In genomic region chr10:79137404-79137803, GRCh38 we compare ENCODE assay signal across 8 cellular contexts.
A peak's percentile ranks its signal among the peaks of the same experiment; 100 is the strongest.
DNase-seq lines count a peak whose midpoint lies in the region; ATAC-seq and TF ChIP-seq lines count a peak whose summit lies in the region.

No MANE protein-coding gene starts in this region.

- 0 out of 2 replicates have a peak, but pooled peaks cover 2% of the 10 kb centered on the region for H3F3A ChIP-seq in DOHH2 (ENCODE audit: control insufficient read depth, insufficient read depth)

- no peaks in the 10 kb centered on the region for H3K27me3 ChIP-seq in DOHH2 (ENCODE audit: control insufficient read depth, low read length)

- H3K27ac ChIP-seq in DOHH2 (ENCODE audit: low read depth, low read length), result no peak overlapping the region

- H3K27me3 Mint-ChIP-seq in activated T-helper 1 cell treated with anti-CD3 and anti-CD28 coated beads, Interleukin-12 subunit alpha, Interleukin-12 subunit beta, Interleukin-2, Interleukin-4 antibody, amounts not matched to agents 30 ng/mL and 10 ng/mL and 1 ng/mL, durations not matched to agents 14 hours and 24 hours and 36 hours (ENCODE audit: insufficient read depth), result no peaks in the 10 kb centered on the region
- H3K27me3 Mint-ChIP-seq in natural killer cell treated with Interleukin-12 subunit alpha and Interleukin-12 subunit beta and Interleukin-15 and Interleukin-18, amount 100 ng/mL, for 72 hours, result no peaks in the 10 kb centered on the region

- in situ Hi-C loops in G401 (cut with HindIII; ENCODE audit: low sequenced_read_pairs), result no loop called here

- peak overlapping the region; percentile 24 for H3K4me3 ChIP-seq in DOHH2 (ENCODE audit: low read length)

- CTCF ChIA-PET in HEK293T (lab: Yijun Ruan, JAX), result no interaction called here

- no peaks in the 10 kb centered on the region for H3K9me3 Mint-ChIP-seq in activated T-helper 1 cell treated with anti-CD3 and anti-CD28 coated beads, Interleukin-12 subunit alpha, Interleukin-12 subunit beta, Interleukin-2, Interleukin-4 antibody, amounts not matched to agents 30 ng/mL and 10 ng/mL and 1 ng/mL, durations not matched to agents 14 hours and 24 hours and 36 hours
- H3K9me3 Mint-ChIP-seq in natural killer cell treated with Interleukin-12 subunit alpha and Interleukin-12 subunit beta and Interleukin-15 and Interleukin-18, amount 100 ng/mL, for 72 hours, result no peaks in the 10 kb centered on the region

- H3K27ac Mint-ChIP-seq in activated T-helper 1 cell treated with anti-CD3 and anti-CD28 coated beads, Interleukin-12 subunit alpha, Interleukin-12 subunit beta, Interleukin-2, Interleukin-4 antibody, amounts not matched to agents 30 ng/mL and 10 ng/mL and 1 ng/mL, durations not matched to agents 14 hours and 24 hours and 36 hours, result peak overlapping the region; percentile 76
- H3K27ac Mint-ChIP-seq in natural killer cell treated with Interleukin-12 subunit alpha and Interleukin-12 subunit beta and Interleukin-15 and Interleukin-18, amount 100 ng/mL, for 72 hours, result peak overlapping the region; percentile 86 to 89

- TF ChIP-seq CTCF in DOHH2 (IDR thresholded peaks at IDR 0.05; ENCODE audit: low read depth, low read length, poor library complexity, severe bottlenecking), result no peak

- peaks cover 37% of the 10 kb centered on the region for H3K4me1 Mint-ChIP-seq in activated T-helper 1 cell treated with anti-CD3 and anti-CD28 coated beads, Interleukin-12 subunit alpha, Interleukin-12 subunit beta, Interleukin-2, Interleukin-4 antibody, amounts not matched to agents 30 ng/mL and 10 ng/mL and 1 ng/mL, durations not matched to agents 14 hours and 24 hours and 36 hours (ENCODE audit: low read depth)
- peaks cover 42 to 45% of the 10 kb centered on the region in 2 donors for H3K4me1 Mint-ChIP-seq in natural killer cell treated with Interleukin-12 subunit alpha and Interleukin-12 subunit beta and Interleukin-15 and Interleukin-18, amount 100 ng/mL, for 72 hours (ENCODE audit: low read depth in 2 of 2)

- POLR2A ChIA-PET in HEK293T (lab: Yijun Ruan, JAX), result no interaction called here

- H3K36me3 ChIP-seq in DOHH2 (ENCODE audit: control insufficient read depth, low read length), result no peaks in the 10 kb centered on the region

- intact Hi-C loops in activated T-helper 1 cell treated with anti-CD3 and anti-CD28 coated beads, Interleukin-12 subunit alpha, Interleukin-12 subunit beta, Interleukin-2, Interleukin-4 antibody, amounts not matched to agents 30 ng/mL and 10 ng/mL and 1 ng/mL, durations not matched to agents 14 hours and 24 hours and 36 hours (cut with micrococcal nuclease), result loop anchor here (2.0 to 5.0 kb wide), 2 partner anchors 70 to 835 kb away; partner anchors contain the start of gene ZMIZ1

- peaks cover 2% of the 10 kb centered on the region for H3K36me3 Mint-ChIP-seq in activated T-helper 1 cell treated with anti-CD3 and anti-CD28 coated beads, Interleukin-12 subunit alpha, Interleukin-12 subunit beta, Interleukin-2, Interleukin-4 antibody, amounts not matched to agents 30 ng/mL and 10 ng/mL and 1 ng/mL, durations not matched to agents 14 hours and 24 hours and 36 hours (ENCODE audit: low read depth)
- H3K36me3 Mint-ChIP-seq in natural killer cell treated with Interleukin-12 subunit alpha and Interleukin-12 subunit beta and Interleukin-15 and Interleukin-18, amount 100 ng/mL, for 72 hours, result no peaks in the 10 kb centered on the region

- ATAC-seq in HG02588 (IDR thresholded peaks at IDR 0.05; ENCODE audit: unreplicated experiment) (peak; percentile 22), GM18870 (IDR thresholded peaks at IDR 0.05; ENCODE audit: unreplicated experiment) (no peak)
- peak; percentile 5 to 7 for ATAC-seq in natural killer cell treated with Interleukin-12 subunit alpha and Interleukin-12 subunit beta and Interleukin-15 and Interleukin-18, amount 100 ng/mL, for 72 hours

- no peak overlapping the region for H3K4me3 Mint-ChIP-seq in activated T-helper 1 cell treated with anti-CD3 and anti-CD28 coated beads, Interleukin-12 subunit alpha, Interleukin-12 subunit beta, Interleukin-2, Interleukin-4 antibody, amounts not matched to agents 30 ng/mL and 10 ng/mL and 1 ng/mL, durations not matched to agents 14 hours and 24 hours and 36 hours
- peak overlapping the region; percentile 72 for H3K4me3 Mint-ChIP-seq in natural killer cell treated with Interleukin-12 subunit alpha and Interleukin-12 subunit beta and Interleukin-15 and Interleukin-18, amount 100 ng/mL, for 72 hours

- peaks cover 46% of the 10 kb centered on the region for H3K4me1 ChIP-seq in DOHH2 (ENCODE audit: control insufficient read depth, low read length)

- H3K79me2 ChIP-seq in DOHH2 (ENCODE audit: control insufficient read depth, low read length), result no peaks in the 10 kb centered on the region

- H3K9me3 ChIP-seq in DOHH2 (ENCODE audit: control insufficient read depth, insufficient read depth, low read length), result no peaks in the 10 kb centered on the region

- no peaks in the 10 kb centered on the region for H3K9me2 ChIP-seq in DOHH2 (replicated peaks; ENCODE audit: control insufficient read depth, low read length)

- H3K4me2 ChIP-seq in DOHH2 (ENCODE audit: low read length), result peak overlapping the region; percentile 46

- no peak for DNase-seq in activated T-helper 1 cell treated with anti-CD3 and anti-CD28 coated beads, Interleukin-12 subunit alpha, Interleukin-12 subunit beta, Interleukin-2, Interleukin-4 antibody, amounts not matched to agents 30 ng/mL and 10 ng/mL and 1 ng/mL, durations not matched to agents 14 hours and 24 hours and 36 hours (ENCODE audit: low spot score)
- no peak for DNase-seq in natural killer cell treated with Interleukin-12 subunit alpha and Interleukin-12 subunit beta and Interleukin-15 and Interleukin-18, amount 100 ng/mL, for 72 hours (ENCODE audit: low spot score)
- DNase-seq in HEK293T (ENCODE audit: extremely low spot score) (no peak), G401 (ENCODE audit: low spot score) (no peak), HT-29 (ENCODE audit: low spot score) (no peak)

- H4K20me1 ChIP-seq in DOHH2 (ENCODE audit: control insufficient read depth, insufficient read depth, low read depth, low read length), result no peaks in the 10 kb centered on the region

TF ChIP-seq in HEK293T, 16 proteins besides CTCF, POLR2A, EP300 and RAD21:
- TF ChIP-seq SUZ12 (IDR thresholded peaks at IDR 0.05) (no peak), NFRKB (IDR thresholded peaks at IDR 0.05) (no peak), ARNT (IDR thresholded peaks at IDR 0.05) (no peak), FOXM1 (IDR thresholded peaks at IDR 0.05; ENCODE audit: borderline replicate concordance) (no peak), SP1 (IDR thresholded peaks at IDR 0.05) (no peak), BHLHE40 (IDR thresholded peaks at IDR 0.05; ENCODE audit: borderline replicate concordance) (no peak), CTBP1 (IDR thresholded peaks at IDR 0.05; ENCODE audit: borderline replicate concordance) (no peak), ELF4 (IDR thresholded peaks at IDR 0.05) (no peak), ZNF384 (IDR thresholded peaks at IDR 0.05) (no peak), HDGF (IDR thresholded peaks at IDR 0.05; ENCODE audit: borderline replicate concordance) (no peak), L3MBTL2 (conservative IDR thresholded peaks at IDR 0.05) (no peak), LEF1 (IDR thresholded peaks at IDR 0.05; ENCODE audit: borderline replicate concordance) (no peak), TARDBP (IDR thresholded peaks at IDR 0.05) (no peak), PKNOX1 (IDR thresholded peaks at IDR 0.05) (no peak), FOXK2 (IDR thresholded peaks at IDR 0.05) (no peak)
